8 cellular contexts compared by ENCODE assay signal in the genomic region with DNA sequence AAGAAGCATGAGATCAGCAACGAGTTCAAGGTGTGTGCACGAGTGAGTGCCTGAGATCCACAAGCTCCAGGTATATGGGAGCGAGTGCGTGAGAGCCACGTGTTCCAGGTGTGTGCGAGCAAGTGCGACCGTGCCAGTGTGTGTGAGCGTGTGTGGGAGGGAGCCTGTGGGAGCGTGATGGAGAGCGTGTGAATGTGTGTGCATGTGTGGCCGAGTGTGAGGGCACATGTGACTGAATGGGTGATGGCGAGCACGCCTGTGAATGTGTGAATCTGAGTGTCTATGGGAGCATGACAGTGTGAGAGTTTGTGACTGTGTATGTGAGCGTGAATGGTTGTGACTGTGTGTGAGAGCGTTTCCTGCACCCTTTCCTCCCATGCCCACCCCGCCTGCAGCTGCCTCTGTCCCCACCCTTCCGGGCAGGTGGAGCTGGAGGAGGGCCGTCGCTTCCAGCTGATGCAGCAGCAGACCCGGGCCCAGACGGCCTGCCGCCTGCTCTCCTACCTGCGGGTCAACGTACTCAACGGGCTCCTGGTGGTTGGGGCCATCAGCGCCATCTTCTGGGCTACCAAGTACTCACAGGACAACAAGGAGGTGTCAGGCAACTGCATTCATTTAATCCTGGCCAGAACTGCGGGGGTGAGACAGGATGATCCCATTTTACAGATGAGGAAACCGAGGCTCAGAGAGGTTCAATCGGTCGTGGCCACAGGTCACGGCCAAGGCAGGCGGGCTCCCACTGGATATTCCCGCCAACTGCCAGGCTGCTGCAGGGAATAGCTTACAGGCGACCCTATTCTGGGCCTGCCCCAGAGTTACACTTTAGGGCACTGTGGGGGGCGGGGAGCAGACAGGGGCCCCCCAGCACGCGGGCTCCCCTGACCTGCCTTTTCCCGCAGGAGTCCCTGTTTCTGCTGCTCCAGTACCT.
A peak's percentile ranks its signal among the peaks of the same experiment; 100 is the strongest.
DNase-seq lines count a peak whose midpoint lies in the region; ATAC-seq and TF ChIP-seq lines count a peak whose summit lies in the region.

No MANE protein-coding gene starts in this region.

- no peaks in the 10 kb centered on the region for H3K9me3 Mint-ChIP-seq in activated naive CD8-positive, alpha-beta T cell (ENCODE audit: low read depth)

- H3K27ac Mint-ChIP-seq in activated naive CD8-positive, alpha-beta T cell: peak overlapping the region; percentile 75

- H3K36me3 Mint-ChIP-seq in activated naive CD8-positive, alpha-beta T cell: peaks cover 13% of the 10 kb centered on the region

- no peak for ATAC-seq in GM21529 (IDR thresholded peaks at IDR 0.05; ENCODE audit: unreplicated experiment)
- no peak for ATAC-seq in GM21717 (IDR thresholded peaks at IDR 0.05; ENCODE audit: unreplicated experiment)

- DNase-seq in COR-L47 (lab: John Stamatoyannopoulos, UW) (peak; percentile 77), SKM-1 treated with dmso at 0.1 percent for 144 hours (lab: John Stamatoyannopoulos, UW; ENCODE audit: unreplicated experiment) (peak; percentile 28), islet precursor cell (peak; percentile 94)
- DNase-seq in stimulated activated CD8-positive, alpha-beta memory T cell treated with anti-CD3 and anti-CD28 coated beads, Interleukin-7, amount 100 ng/mL, for 4 hours (ENCODE audit: low read depth in 2 of 2): peak; percentile 52 to 63

- peaks cover 69% of the 10 kb centered on the region for H3K4me1 Mint-ChIP-seq in activated naive CD8-positive, alpha-beta T cell (ENCODE audit: low read depth)

- no peak for TF ChIP-seq EP300 in Ishikawa (IDR thresholded peaks at IDR 0.05; ENCODE audit: borderline replicate concordance)

- H3K4me3 Mint-ChIP-seq in activated naive CD8-positive, alpha-beta T cell: peak overlapping the region; percentile 80

- H3K27me3 Mint-ChIP-seq in activated naive CD8-positive, alpha-beta T cell: no peaks in the 10 kb centered on the region

- TF ChIP-seq RAD21 in Ishikawa (IDR thresholded peaks at IDR 0.05; ENCODE audit: low read depth): peak; percentile 57

TF ChIP-seq in Ishikawa, 13 proteins besides CTCF, POLR2A, EP300 and RAD21:
- TF ChIP-seq TEAD4 (IDR thresholded peaks at IDR 0.05) (no peak), ZBTB7A (IDR thresholded peaks at IDR 0.05; ENCODE audit: low read depth) (no peak), TAF1 (IDR thresholded peaks at IDR 0.05; ENCODE audit: low read depth) (no peak), FOXM1 (IDR thresholded peaks at IDR 0.05; ENCODE audit: borderline replicate concordance, low read depth) (no peak), TCF12 (IDR thresholded peaks at IDR 0.05; ENCODE audit: low read depth) (no peak), CREB1 (IDR thresholded peaks at IDR 0.05; ENCODE audit: low read depth) (no peak), EGR1 (IDR thresholded peaks at IDR 0.05) (no peak), YY1 (IDR thresholded peaks at IDR 0.05; ENCODE audit: low read depth) (no peak), CEBPB (IDR thresholded peaks at IDR 0.05) (no peak), NFIC (IDR thresholded peaks at IDR 0.05) (no peak)
- TF ChIP-seq, protein P1, sequence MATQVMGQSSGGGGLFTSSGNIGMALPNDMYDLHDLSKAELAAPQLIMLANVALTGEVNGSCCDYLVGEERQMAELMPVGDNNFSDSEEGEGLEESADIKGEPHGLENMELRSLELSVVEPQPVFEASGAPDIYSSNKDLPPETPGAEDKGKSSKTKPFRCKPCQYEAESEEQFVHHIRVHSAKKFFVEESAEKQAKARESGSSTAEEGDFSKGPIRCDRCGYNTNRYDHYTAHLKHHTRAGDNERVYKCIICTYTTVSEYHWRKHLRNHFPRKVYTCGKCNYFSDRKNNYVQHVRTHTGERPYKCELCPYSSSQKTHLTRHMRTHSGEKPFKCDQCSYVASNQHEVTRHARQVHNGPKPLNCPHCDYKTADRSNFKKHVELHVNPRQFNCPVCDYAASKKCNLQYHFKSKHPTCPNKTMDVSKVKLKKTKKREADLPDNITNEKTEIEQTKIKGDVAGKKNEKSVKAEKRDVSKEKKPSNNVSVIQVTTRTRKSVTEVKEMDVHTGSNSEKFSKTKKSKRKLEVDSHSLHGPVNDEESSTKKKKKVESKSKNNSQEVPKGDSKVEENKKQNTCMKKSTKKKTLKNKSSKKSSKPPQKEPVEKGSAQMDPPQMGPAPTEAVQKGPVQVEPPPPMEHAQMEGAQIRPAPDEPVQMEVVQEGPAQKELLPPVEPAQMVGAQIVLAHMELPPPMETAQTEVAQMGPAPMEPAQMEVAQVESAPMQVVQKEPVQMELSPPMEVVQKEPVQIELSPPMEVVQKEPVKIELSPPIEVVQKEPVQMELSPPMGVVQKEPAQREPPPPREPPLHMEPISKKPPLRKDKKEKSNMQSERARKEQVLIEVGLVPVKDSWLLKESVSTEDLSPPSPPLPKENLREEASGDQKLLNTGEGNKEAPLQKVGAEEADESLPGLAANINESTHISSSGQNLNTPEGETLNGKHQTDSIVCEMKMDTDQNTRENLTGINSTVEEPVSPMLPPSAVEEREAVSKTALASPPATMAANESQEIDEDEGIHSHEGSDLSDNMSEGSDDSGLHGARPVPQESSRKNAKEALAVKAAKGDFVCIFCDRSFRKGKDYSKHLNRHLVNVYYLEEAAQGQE (IDR thresholded peaks at IDR 0.05; ENCODE audit: low read depth): no peak
- TF ChIP-seq, protein P2, sequence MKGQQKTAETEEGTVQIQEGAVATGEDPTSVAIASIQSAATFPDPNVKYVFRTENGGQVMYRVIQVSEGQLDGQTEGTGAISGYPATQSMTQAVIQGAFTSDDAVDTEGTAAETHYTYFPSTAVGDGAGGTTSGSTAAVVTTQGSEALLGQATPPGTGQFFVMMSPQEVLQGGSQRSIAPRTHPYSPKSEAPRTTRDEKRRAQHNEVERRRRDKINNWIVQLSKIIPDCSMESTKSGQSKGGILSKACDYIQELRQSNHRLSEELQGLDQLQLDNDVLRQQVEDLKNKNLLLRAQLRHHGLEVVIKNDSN (IDR thresholded peaks at IDR 0.05): no peak
- TF ChIP-seq, protein P3, sequence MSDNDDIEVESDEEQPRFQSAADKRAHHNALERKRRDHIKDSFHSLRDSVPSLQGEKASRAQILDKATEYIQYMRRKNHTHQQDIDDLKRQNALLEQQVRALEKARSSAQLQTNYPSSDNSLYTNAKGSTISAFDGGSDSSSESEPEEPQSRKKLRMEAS (IDR thresholded peaks at IDR 0.05): no peak

Comparison
In these comparisons a context has a peak if more than half of its experiments do, and no peak if none do; other contexts are left out.
1. DNase-seq: peak in every context shown above with its lines; median percentile 94 in islet precursor cell; 77 in COR-L47; 58 in stimulated activated CD8-positive, alpha-beta memory T cell treated with anti-CD3 and anti-CD28 coated beads, Interleukin-7, amount 100 ng/mL, for 4 hours; 28 in SKM-1 treated with dmso at 0.1 percent for 144 hours.